10 cellular contexts compared by ENCODE assay signal in the genomic region with DNA sequence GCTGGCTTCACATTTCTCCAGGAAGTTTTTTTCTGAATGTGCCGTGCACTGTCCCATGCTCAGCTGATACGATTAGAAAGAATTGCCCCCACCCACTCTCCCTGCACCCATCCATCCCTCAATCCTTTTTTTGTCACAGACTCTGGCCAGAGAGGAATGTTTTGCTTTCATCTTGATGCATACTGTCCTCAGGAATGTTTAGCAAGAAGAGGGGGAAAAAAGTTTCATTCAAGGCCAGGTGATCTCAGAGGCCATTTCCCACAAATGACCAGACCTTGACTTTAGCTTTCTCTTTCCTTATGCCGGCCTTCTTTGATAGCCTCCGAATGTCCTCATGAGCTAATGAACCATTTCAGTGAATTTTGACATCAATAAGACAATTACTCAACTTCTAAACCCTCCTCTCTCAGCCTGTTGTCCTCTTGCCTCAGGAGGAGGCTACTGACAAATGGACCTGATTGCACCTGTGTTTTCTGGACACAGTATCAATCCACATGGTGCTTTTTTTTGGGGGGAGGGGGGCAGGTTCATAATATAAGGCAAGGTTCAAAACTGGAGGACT.
A peak's percentile ranks its signal among the peaks of the same experiment; 100 is the strongest.
DNase-seq lines count a peak whose midpoint lies in the region; ATAC-seq, FAIRE-seq and TF ChIP-seq lines count a peak whose summit lies in the region.
"Had no signal": no experiment of that assay in that cellular context is flagged by ENCODE, and none has a peak within 500 bp of the region (broad histone marks: within the 10 kb centered on the region; RNA-seq: fewer than 3 reads in every experiment).

No MANE protein-coding gene starts in this region.

- TF ChIP-seq CTCF in natural killer cell (IDR thresholded peaks at IDR 0.05): no peak

- H3K9me3 Mint-ChIP-seq in natural killer cell treated with Interleukin-12 subunit alpha and Interleukin-12 subunit beta and Interleukin-15 and Interleukin-18, amount 100 ng/mL, for 72 hours: no peaks in the 10 kb centered on the region
- no peaks in the 10 kb centered on the region for H3K9me3 Mint-ChIP-seq in natural killer cell

- H3K27ac Mint-ChIP-seq in natural killer cell treated with Interleukin-12 subunit alpha and Interleukin-12 subunit beta and Interleukin-15 and Interleukin-18, amount 100 ng/mL, for 72 hours: peak overlapping the region; percentile 60 to 84
- peak overlapping the region in 1 of 2 donors; percentile 31 for H3K27ac Mint-ChIP-seq in natural killer cell

- ATAC-seq in natural killer cell treated with Interleukin-12 subunit alpha and Interleukin-12 subunit beta and Interleukin-15 and Interleukin-18, amount 100 ng/mL, for 72 hours: no peak
- ATAC-seq in natural killer cell (no peak), HG02970 (IDR thresholded peaks at IDR 0.05; ENCODE audit: low FRiP score, unreplicated experiment) (no peak), GM21825 (IDR thresholded peaks at IDR 0.05; ENCODE audit: unreplicated experiment) (no peak)

- peaks cover 53% of the 10 kb centered on the region in 2 donors for H3K4me1 Mint-ChIP-seq in natural killer cell treated with Interleukin-12 subunit alpha and Interleukin-12 subunit beta and Interleukin-15 and Interleukin-18, amount 100 ng/mL, for 72 hours (ENCODE audit: low read depth in 2 of 2)
- H3K4me1 Mint-ChIP-seq in natural killer cell: peaks cover 23 to 26% of the 10 kb centered on the region in 2 donors

- no peaks in the 10 kb centered on the region for H3K36me3 Mint-ChIP-seq in natural killer cell treated with Interleukin-12 subunit alpha and Interleukin-12 subunit beta and Interleukin-15 and Interleukin-18, amount 100 ng/mL, for 72 hours
- no peaks in the 10 kb centered on the region for H3K36me3 Mint-ChIP-seq in natural killer cell

- H3K27me3 Mint-ChIP-seq in natural killer cell treated with Interleukin-12 subunit alpha and Interleukin-12 subunit beta and Interleukin-15 and Interleukin-18, amount 100 ng/mL, for 72 hours: no peaks in the 10 kb centered on the region
- H3K27me3 Mint-ChIP-seq in natural killer cell (ENCODE audit: low read depth in 2 of 2): no peaks in the 10 kb centered on the region

- no peak for FAIRE-seq in frontal cortex (lab: Jason Lieb, UNC)

- intact Hi-C loops in natural killer cell (cut with micrococcal nuclease): loop anchor here (5.0 kb wide), 2 partner anchors 57 to 78 kb away; no protein-coding TSS in a partner anchor

- no peak for DNase-seq in natural killer cell treated with Interleukin-12 subunit alpha and Interleukin-12 subunit beta and Interleukin-15 and Interleukin-18, amount 100 ng/mL, for 72 hours (ENCODE audit: low spot score)
- no peak for DNase-seq in natural killer cell
- peak; percentile 93 for DNase-seq in astrocyte of the hippocampus (ENCODE audit: low read depth, low spot score)
- peak; percentile 94 for DNase-seq in islet precursor cell
- DNase-seq in frontal cortex (ENCODE audit: low spot score in 2 of 2): no peak
- DNase-seq in NAMALWA (ENCODE audit: low spot score): no peak
- DNase-seq: stimulated activated CD4-positive, alpha-beta T cell treated with anti-CD3 and anti-CD28 coated beads, Interleukin-2, amount 100 ng/mL, for 48 hours; tibial artery had no signal

- no peak overlapping the region for H3K4me3 Mint-ChIP-seq in natural killer cell treated with Interleukin-12 subunit alpha and Interleukin-12 subunit beta and Interleukin-15 and Interleukin-18, amount 100 ng/mL, for 72 hours
- H3K4me3 Mint-ChIP-seq in natural killer cell: no peak overlapping the region

Comparison
In these comparisons a context has a peak if more than half of its experiments do, and no peak if none do; other contexts are left out.
1. DNase-seq: peak in astrocyte of the hippocampus (single experiment) and islet precursor cell (single experiment); none in natural killer cell treated with Interleukin-12 subunit alpha and Interleukin-12 subunit beta and Interleukin-15 and Interleukin-18, amount 100 ng/mL, for 72 hours (single experiment), natural killer cell (single experiment), frontal cortex (0 of 2) and NAMALWA (single experiment).